ENCODE assay signal across 8 cellular contexts in genomic region chr19:38949580-38950367, GRCh38. TPM values are rescaled to one million over a fixed set of nuclear protein-coding genes. Genes with fewer than 3 reads are reported as not detected.
DNase-seq lines count a peak whose midpoint lies in the region; ATAC-seq and TF ChIP-seq lines count a peak whose summit lies in the region.

No MANE protein-coding gene starts in this region.

- peaks cover 13% of the 10 kb centered on the region for H3K4me1 Mint-ChIP-seq in CD4-positive, alpha-beta T cell (ENCODE audit: low read depth)
- peaks cover 4 to 10% (median 9%) of the 10 kb centered on the region in 3 donors for H3K4me1 Mint-ChIP-seq in IgD-negative memory B cell

- peak overlapping the region; percentile 72 for H3K4me3 Mint-ChIP-seq in CD4-positive, alpha-beta T cell
- H3K4me3 Mint-ChIP-seq in IgD-negative memory B cell: peak overlapping the region in 3 of 4 donors; percentile 54 to 83 (median 63)

- no peaks in the 10 kb centered on the region for H3K36me3 Mint-ChIP-seq in CD4-positive, alpha-beta T cell (ENCODE audit: low read depth)
- H3K36me3 Mint-ChIP-seq in IgD-negative memory B cell: no peaks in the 10 kb centered on the region

- intact Hi-C loops in CD4-positive, alpha-beta T cell (cut with DNase I, micrococcal nuclease): loop anchor here in 1 of 2 experiments (5.0 to 10.0 kb wide), 2 partner anchors 547 to 595 kb away; partner anchors contain the start of genes EID2 and FAM98C

- peaks cover 17% of the 10 kb centered on the region for H3K27me3 Mint-ChIP-seq in CD4-positive, alpha-beta T cell
- peaks cover 28% of the 10 kb centered on the region for H3K27me3 Mint-ChIP-seq in IgD-negative memory B cell

- H3K27ac Mint-ChIP-seq in CD4-positive, alpha-beta T cell: no peak overlapping the region
- H3K27ac Mint-ChIP-seq in IgD-negative memory B cell: no peak overlapping the region

- H3K9me3 ChIP-seq in CD4-positive, alpha-beta T cell (ENCODE audit: control insufficient read depth, low read length): no peaks in the 10 kb centered on the region

- ATAC-seq in CD4-positive, alpha-beta T cell (ENCODE audit: poor library complexity): peak; percentile 94

- POLR2A ChIA-PET in CD4-positive, alpha-beta T cell (lab: Charles Lee): no interaction called here

- peak; percentile 60 to 83 (median 74) for DNase-seq in CD4-positive, alpha-beta T cell
- peak; percentile 84 to 89 for DNase-seq in activated CD4-positive, alpha-beta T cell treated with anti-CD3 and anti-CD28 coated beads for 4 hours
- DNase-seq in cerebellum (ENCODE audit: low spot score): peak; percentile 97
- peak; percentile 91 for DNase-seq in iris pigment epithelial cell (ENCODE audit: low read depth)
- peak; percentile 64 to 83 for DNase-seq in stimulated activated CD4-positive, alpha-beta T cell treated with anti-CD3 and anti-CD28 coated beads, Interleukin-12 subunit alpha, Interleukin-12 subunit beta, amount 100 ng/mL, for 24 hours (ENCODE audit: low read depth in 2 of 2)
- no peak for DNase-seq in DMS114 treated with DMSO at 0.1 percent for 48 hours (lab: John Stamatoyannopoulos, UW; ENCODE audit: unreplicated experiment)
- no peak for DNase-seq in MV-4-11 (lab: John Stamatoyannopoulos, UW)

- H3K9me3 Mint-ChIP-seq in CD4-positive, alpha-beta T cell: no peaks in the 10 kb centered on the region
- H3K9me3 Mint-ChIP-seq in IgD-negative memory B cell: peaks cover 0 to 4% (median 0%) of the 10 kb centered on the region in 3 donors

- CTCF ChIA-PET in CD4-positive, alpha-beta T cell (lab: Charles Lee): no interaction called here

- TF ChIP-seq CTCF in CD4-positive, alpha-beta T cell (IDR thresholded peaks at IDR 0.05): no peak

- peaks cover 8% of the 10 kb centered on the region for H3K27me3 ChIP-seq in CD4-positive, alpha-beta T cell (ENCODE audit: control insufficient read depth, insufficient read depth, low read length)

- H3K27ac ChIP-seq in CD4-positive, alpha-beta T cell (ENCODE audit: low read depth, low read length): no peak overlapping the region

RNA-seq across cellular contexts. Expression of gene MRPS12, which starts 19.0 kb away (rescaled TPM):
- total RNA-seq in CD4-positive, alpha-beta T cell: 10 to 100 TPM; 13.7 to 15.4 TPM
- polyA plus RNA-seq in IgD-negative memory B cell: 75.4 TPM
- total RNA-seq in cerebellum: 10.8 TPM

RNA-seq across cellular contexts. Expression of gene SARS2, which starts 19.2 kb away (rescaled TPM):
- 10 to 100 TPM; 18.7 to 22.8 TPM for total RNA-seq in CD4-positive, alpha-beta T cell
- polyA plus RNA-seq in IgD-negative memory B cell: 21.7 TPM
- total RNA-seq in cerebellum: 12.2 TPM

RNA-seq across cellular contexts. Expression of gene FBXO17, which starts 25.8 kb away (rescaled TPM):
- total RNA-seq in CD4-positive, alpha-beta T cell: not detected
- not detected for polyA plus RNA-seq in IgD-negative memory B cell
- total RNA-seq in cerebellum: 4.4 TPM

RNA-seq across cellular contexts. Expression of gene CCER2, which starts 37.8 kb away (rescaled TPM):
- total RNA-seq in CD4-positive, alpha-beta T cell: 1 to 10 TPM; 1.0 to 1.7 TPM
- not detected for polyA plus RNA-seq in IgD-negative memory B cell
- total RNA-seq in cerebellum: 1.1 TPM

RNA-seq across cellular contexts. Expression of gene NFKBIB, which starts 50.0 kb away (rescaled TPM):
- total RNA-seq in CD4-positive, alpha-beta T cell: 10 to 100 TPM; 29.3 to 30.1 TPM
- polyA plus RNA-seq in IgD-negative memory B cell: 18.2 TPM
- 4.0 TPM for total RNA-seq in cerebellum

Comparison
In these comparisons a context has a peak if more than half of its experiments do, and no peak if none do; other contexts are left out.
1. DNase-seq: peak in CD4-positive, alpha-beta T cell (10 of 10), activated CD4-positive, alpha-beta T cell treated with anti-CD3 and anti-CD28 coated beads for 4 hours (2 of 2), cerebellum (single experiment), iris pigment epithelial cell (single experiment) and stimulated activated CD4-positive, alpha-beta T cell treated with anti-CD3 and anti-CD28 coated beads, Interleukin-12 subunit alpha, Interleukin-12 subunit beta, amount 100 ng/mL, for 24 hours (2 of 2); none in DMS114 treated with DMSO at 0.1 percent for 48 hours (single experiment) and MV-4-11 (single experiment).